ENCODE assay signal across 33 cellular contexts in genomic region chr11:83125577-83125976, GRCh38.
"Had no signal": no experiment of that assay in that cellular context is flagged by ENCODE, and none has a peak within 500 bp of the region (broad histone marks: within the 10 kb centered on the region; RNA-seq: fewer than 3 reads in every experiment).

No MANE protein-coding gene starts in this region.

- H3K27ac ChIP-seq: brain microvascular endothelial cell, epithelial cell of prostate, esophagus squamous epithelium, gastroesophageal sphincter, WERI-Rb-1 had no signal

- FAIRE-seq: astrocyte, bronchial epithelial cell, colon, endometrium, endothelial cell of umbilical vein had no signal

- H3K36me3 ChIP-seq: brain microvascular endothelial cell, esophagus squamous epithelium, gastroesophageal sphincter, WERI-Rb-1 had no signal

- DNase-seq: activated B cell treated with CpG ODN at 0.5 μM for 24 hours; activated CD4-positive, alpha-beta T cell treated with anti-CD3 and anti-CD28 coated beads for 48 hours; activated CD4-positive, alpha-beta T cell treated with anti-CD3 and anti-CD28 coated beads, Interleukin-2, amount 50 U/mL, for 1 hour; activated CD4-positive, alpha-beta T cell treated with anti-CD3 and anti-CD28 coated beads, Interleukin-2, amount 50 U/mL, for 48 hours; activated CD8-positive, alpha-beta memory T cell treated with anti-CD3 and anti-CD28 coated beads for 24 hours; activated CD8-positive, alpha-beta T cell treated with anti-CD3 and anti-CD28 coated beads for 36 hours; activated effector memory CD4-positive, alpha-beta T cell treated with Interleukin-2 at 50 U/mL for 16 hours; activated gamma-delta T cell treated with Interleukin-2 at 50 U/mL for 16 hours; activated naive CD4-positive, alpha-beta T cell treated with anti-CD3 and anti-CD28 coated beads, Interleukin-2, amount 50 U/mL, for 16 hours; activated naive CD4-positive, alpha-beta T cell treated with Interleukin-2 at 50 U/mL for 16 hours; activated T-cell treated with anti-CD3 and anti-CD28 coated beads, Interleukin-2, amount 50 U/mL, for 4 hours; amniotic stem cell; anterior cingulate cortex; brain microvascular endothelial cell; caudate nucleus; cortex of kidney; dermis blood vessel endothelial cell; effector CD4-positive, alpha-beta T cell; esophagus squamous epithelium; foreskin melanocyte; T-helper 1 cell; T-helper 17 cell; T1000; WERI-Rb-1 had no signal

- H3K4me1 ChIP-seq: esophagus squamous epithelium, gastroesophageal sphincter had no signal

- H3K9me3 ChIP-seq: esophagus squamous epithelium, gastroesophageal sphincter had no signal

- H3K27me3 ChIP-seq: brain microvascular endothelial cell, esophagus squamous epithelium, gastroesophageal sphincter had no signal

- H3K4me3 ChIP-seq: esophagus squamous epithelium, gastroesophageal sphincter had no signal

- ATAC-seq: activated CD4-positive, CD25-positive, alpha-beta regulatory T cell treated with anti-CD3 and anti-CD28 coated beads, Interleukin-2, amount 50 U/mL, for 24 hours; activated CD8-positive, alpha-beta T cell treated with anti-CD3 and anti-CD28 coated beads for 36 hours; activated T-cell treated with anti-CD3 and anti-CD28 coated beads, Interleukin-2, amount 50 U/mL, for 4 hours; activated T-helper 17 cell treated with anti-CD3 and anti-CD28 coated beads, Interleukin-2, amount 50 U/mL, for 72 hours; gastroesophageal sphincter; T-helper 17 cell had no signal
